9 cellular contexts compared by ENCODE assay signal in genomic region chr10:84665883-84666463, GRCh38.
DNase-seq lines count a peak whose midpoint lies in the region; ATAC-seq, FAIRE-seq and TF ChIP-seq lines count a peak whose summit lies in the region.
"Had no signal": no experiment of that assay in that cellular context is flagged by ENCODE, and none has a peak within 500 bp of the region (broad histone marks: within the 10 kb centered on the region; RNA-seq: fewer than 3 reads in every experiment).

No MANE protein-coding gene starts in this region.

- H3K9me3 ChIP-seq in ovary = no peaks in the 10 kb centered on the region
- no peaks in the 10 kb centered on the region for H3K9me3 ChIP-seq in CD8-positive, alpha-beta T cell (ENCODE audit: low read length)
- H3K9me3 ChIP-seq: thoracic aorta had no signal

- H3K4me1 ChIP-seq in ovary (ENCODE audit: insufficient read depth) = no peaks in the 10 kb centered on the region
- H3K4me1 ChIP-seq in CD8-positive, alpha-beta T cell (ENCODE audit: insufficient read depth, low read length) = no peaks in the 10 kb centered on the region

- no peaks in the 10 kb centered on the region for H3K36me3 Mint-ChIP-seq in CD8-positive, alpha-beta T cell

- 47 to 67% (median 51%) methylated on average over 9 of the region's 9 CpGs for WGBS in ovary, 3 donors

- peaks cover 9% of the 10 kb centered on the region for H3K27me3 Mint-ChIP-seq in CD8-positive, alpha-beta T cell (ENCODE audit: low read depth)

- no peak for TF ChIP-seq EP300 in ovary (IDR thresholded peaks at IDR 0.05)

- H3K4me3 ChIP-seq in H7 (ENCODE audit: insufficient read depth, low read depth, low read length) = no peak overlapping the region
- no peak overlapping the region for H3K4me3 ChIP-seq in ovary
- no peak overlapping the region for H3K4me3 ChIP-seq in CD8-positive, alpha-beta T cell (ENCODE audit: low read depth, low read length)
- H3K4me3 ChIP-seq: thoracic aorta had no signal

- H3K36me3 ChIP-seq in H7 (replicated peaks; ENCODE audit: control insufficient read depth, insufficient read depth, low read length) (no peaks in the 10 kb centered on the region), ovary (no peaks in the 10 kb centered on the region)
- no peaks in the 10 kb centered on the region for H3K36me3 ChIP-seq in CD8-positive, alpha-beta T cell (ENCODE audit: insufficient read depth, low read length)
- H3K36me3 ChIP-seq: thoracic aorta had no signal

- FAIRE-seq in GM12892 (lab: Jason Lieb, UNC) = no peak

- H3K27me3 ChIP-seq in H7 (ENCODE audit: control insufficient read depth, insufficient read depth, low read length) = no peaks in the 10 kb centered on the region
- H3K27me3 ChIP-seq in ovary = no peaks in the 10 kb centered on the region
- H3K27me3 ChIP-seq in CD8-positive, alpha-beta T cell (ENCODE audit: insufficient read depth, low read length) = no peaks in the 10 kb centered on the region

- no peaks in the 10 kb centered on the region for H3K4me1 Mint-ChIP-seq in CD8-positive, alpha-beta T cell (ENCODE audit: low read depth)

- no peak for TF ChIP-seq CTCF in ovary (IDR thresholded peaks at IDR 0.05)
- TF ChIP-seq CTCF in CD8-positive, alpha-beta T cell (IDR thresholded peaks at IDR 0.05) = no peak

- ATAC-seq in CD8-positive, alpha-beta T cell = no peak

- POLR2A ChIA-PET in CD8-positive, alpha-beta T cell (lab: Charles Lee) = no interaction called here

- no peak overlapping the region for H3K4me3 Mint-ChIP-seq in CD8-positive, alpha-beta T cell
- H3K4me3 Mint-ChIP-seq: T-helper 1 cell treated with Interleukin-12 subunit alpha and Interleukin-12 subunit beta and Interleukin-4 antibody, amounts not matched to agents 30 μg/mL and 1 μg/mL, for 36 hours had no signal

- no peak overlapping the region for H3K27ac ChIP-seq in ovary
- no peak overlapping the region for H3K27ac ChIP-seq in CD8-positive, alpha-beta T cell (ENCODE audit: low read depth, low read length)
- H3K27ac ChIP-seq: thoracic aorta had no signal

- H3K9me3 Mint-ChIP-seq in CD8-positive, alpha-beta T cell = no peaks in the 10 kb centered on the region
- H3K9me3 Mint-ChIP-seq: T-helper 1 cell treated with Interleukin-12 subunit alpha and Interleukin-12 subunit beta and Interleukin-4 antibody, amounts not matched to agents 30 μg/mL and 1 μg/mL, for 36 hours had no signal

- CTCF ChIA-PET in CD8-positive, alpha-beta T cell (lab: Charles Lee) = interaction anchor here (1.1 kb wide), 1 partner anchor 9 kb away, joined by 3 read pairs; no protein-coding TSS in a partner anchor

- intact Hi-C loops in ovary (cut with DNase I) = no loop called here
- intact Hi-C loops in CD8-positive, alpha-beta T cell (cut with DNase I, micrococcal nuclease) = loop anchor here in 1 of 2 experiments (10.0 kb wide), 1 partner anchor 1709 kb away; no protein-coding TSS in a partner anchor

- DNase-seq in GM12892 (ENCODE audit: insufficient read length) = peak; percentile 14
- peak; percentile 73 for DNase-seq in H7
- peak; percentile 72 for DNase-seq in NCI-H82 (lab: John Stamatoyannopoulos, UW)
- peak; percentile 3 for DNase-seq in foreskin melanocyte
- DNase-seq in ovary = no peak
- DNase-seq in COR-L47 (lab: John Stamatoyannopoulos, UW) = no peak
- DNase-seq in CD8-positive, alpha-beta T cell = no peak

- no peak overlapping the region for H3K27ac Mint-ChIP-seq in CD8-positive, alpha-beta T cell
- H3K27ac Mint-ChIP-seq: T-helper 1 cell treated with Interleukin-12 subunit alpha and Interleukin-12 subunit beta and Interleukin-4 antibody, amounts not matched to agents 30 μg/mL and 1 μg/mL, for 36 hours had no signal

- TF ChIP-seq POLR2A in GM12892 (IDR thresholded peaks at IDR 0.05; ENCODE audit: low read depth, low read length) (no peak), ovary (IDR thresholded peaks at IDR 0.05) (no peak)

Comparison
In these comparisons a context has a peak if more than half of its experiments do, and no peak if none do; other contexts are left out.
1. DNase-seq: peak in GM12892 (single experiment), H7 (single experiment), NCI-H82 (single experiment) and foreskin melanocyte (single experiment); none in ovary (0 of 5), COR-L47 (single experiment) and CD8-positive, alpha-beta T cell (0 of 7).